ENCODE assay signal across 8 cellular contexts in genomic region chr12:24947541-24948451, GRCh38. TPM values are rescaled to one million over a fixed set of nuclear protein-coding genes. Genes with fewer than 3 reads are reported as not detected.
A peak's percentile ranks its signal among the peaks of the same experiment; 100 is the strongest.
DNase-seq lines count a peak whose midpoint lies in the region; ATAC-seq and TF ChIP-seq lines count a peak whose summit lies in the region.

No MANE protein-coding gene starts in this region.

- peaks cover 17% of the 10 kb centered on the region for H3K27me3 Mint-ChIP-seq in activated CD4-positive, alpha-beta T cell treated with anti-CD3 and anti-CD28 coated beads, Interleukin-2, amount 10 ng/mL, durations not matched to agents 7 days and 5 days
- peaks cover 13% of the 10 kb centered on the region for H3K27me3 Mint-ChIP-seq in glutamatergic neuron (ENCODE audit: unreplicated experiment)
- H3K27me3 Mint-ChIP-seq in stimulated activated naive CD8-positive, alpha-beta T cell treated with anti-CD3 and anti-CD28 coated beads, Interleukin-15, amount 100 ng/mL, for 72 hours = peaks cover 15% of the 10 kb centered on the region

- H3K27ac Mint-ChIP-seq in activated CD4-positive, alpha-beta T cell treated with anti-CD3 and anti-CD28 coated beads, Interleukin-2, amount 10 ng/mL, durations not matched to agents 7 days and 5 days = peak overlapping the region; percentile 71
- peak overlapping the region; percentile 95 for H3K27ac Mint-ChIP-seq in glutamatergic neuron (ENCODE audit: unreplicated experiment)
- H3K27ac Mint-ChIP-seq in stimulated activated naive CD8-positive, alpha-beta T cell treated with anti-CD3 and anti-CD28 coated beads, Interleukin-15, amount 100 ng/mL, for 72 hours = peak overlapping the region; percentile 93 to 100

- CTCF ChIA-PET in activated CD4-positive, alpha-beta T cell treated with anti-CD3 and anti-CD28 coated beads, Interleukin-2, amount 10 ng/mL, durations not matched to agents 7 days and 5 days (lab: Charles Lee) = no interaction called here

- no peak for TF ChIP-seq CTCF in glutamatergic neuron (IDR thresholded peaks at IDR 0.05; ENCODE audit: partially characterized antibody, unreplicated experiment)

- peak; percentile 17 for ATAC-seq in SK-N-SH treated with all-trans-retinoic acid at 6 μM for 48 hours
- ATAC-seq in stimulated activated naive CD8-positive, alpha-beta T cell treated with anti-CD3 and anti-CD28 coated beads, Interleukin-15, amount 100 ng/mL, for 72 hours = peak; percentile 37
- no peak for ATAC-seq in GM21737 (IDR thresholded peaks at IDR 0.05; ENCODE audit: unreplicated experiment)

- H3K9me3 Mint-ChIP-seq in activated CD4-positive, alpha-beta T cell treated with anti-CD3 and anti-CD28 coated beads, Interleukin-2, amount 10 ng/mL, durations not matched to agents 7 days and 5 days = no peaks in the 10 kb centered on the region
- H3K9me3 Mint-ChIP-seq in glutamatergic neuron (ENCODE audit: unreplicated experiment) = peaks cover 28% of the 10 kb centered on the region
- H3K9me3 Mint-ChIP-seq in stimulated activated naive CD8-positive, alpha-beta T cell treated with anti-CD3 and anti-CD28 coated beads, Interleukin-15, amount 100 ng/mL, for 72 hours = no peaks in the 10 kb centered on the region

- POLR2A ChIA-PET in activated CD4-positive, alpha-beta T cell treated with anti-CD3 and anti-CD28 coated beads, Interleukin-2, amount 10 ng/mL, durations not matched to agents 7 days and 5 days (lab: Charles Lee) = no interaction called here

- DNase-seq in activated CD4-positive, alpha-beta T cell treated with anti-CD3 and anti-CD28 coated beads, Interleukin-2, amount 10 ng/mL, durations not matched to agents 7 days and 5 days = no peak
- DNase-seq in activated CD4-positive, alpha-beta T cell treated with anti-CD3 and anti-CD28 coated beads, Interleukin-2, amount 50 U/mL, for 48 hours = no peak
- DNase-seq in glutamatergic neuron (no peak), NCI-H128 (lab: John Stamatoyannopoulos, UW; ENCODE audit: unreplicated experiment) (no peak), H4 (ENCODE audit: low spot score) (no peak)
- DNase-seq in stimulated activated naive CD8-positive, alpha-beta T cell treated with anti-CD3 and anti-CD28 coated beads, Interleukin-15, amount 100 ng/mL, for 72 hours = no peak

- H3K4me3 Mint-ChIP-seq in activated CD4-positive, alpha-beta T cell treated with anti-CD3 and anti-CD28 coated beads, Interleukin-2, amount 10 ng/mL, durations not matched to agents 7 days and 5 days = peak overlapping the region; percentile 74
- H3K4me3 Mint-ChIP-seq in glutamatergic neuron (ENCODE audit: unreplicated experiment) = peak overlapping the region; percentile 91
- H3K4me3 Mint-ChIP-seq in stimulated activated naive CD8-positive, alpha-beta T cell treated with anti-CD3 and anti-CD28 coated beads, Interleukin-15, amount 100 ng/mL, for 72 hours = peak overlapping the region; percentile 90 to 97

- peaks cover 44% of the 10 kb centered on the region for H3K4me1 Mint-ChIP-seq in activated CD4-positive, alpha-beta T cell treated with anti-CD3 and anti-CD28 coated beads, Interleukin-2, amount 10 ng/mL, durations not matched to agents 7 days and 5 days
- peaks cover 26% of the 10 kb centered on the region for H3K4me1 Mint-ChIP-seq in glutamatergic neuron (ENCODE audit: low read depth, unreplicated experiment)
- peaks cover 52% of the 10 kb centered on the region for H3K4me1 Mint-ChIP-seq in stimulated activated naive CD8-positive, alpha-beta T cell treated with anti-CD3 and anti-CD28 coated beads, Interleukin-15, amount 100 ng/mL, for 72 hours

- peaks cover 7% of the 10 kb centered on the region for H3K36me3 Mint-ChIP-seq in activated CD4-positive, alpha-beta T cell treated with anti-CD3 and anti-CD28 coated beads, Interleukin-2, amount 10 ng/mL, durations not matched to agents 7 days and 5 days (ENCODE audit: low read depth)
- no peaks in the 10 kb centered on the region for H3K36me3 Mint-ChIP-seq in glutamatergic neuron (ENCODE audit: unreplicated experiment)

TF ChIP-seq in SK-N-SH treated with all-trans-retinoic acid at 6 μM for 48 hours, 23 proteins besides CTCF, POLR2A, EP300 and RAD21:
- no peak for TF ChIP-seq PPARA (CRISPR knock-in tag; IDR thresholded peaks at IDR 0.05; ENCODE audit: borderline replicate concordance)
- no peak for TF ChIP-seq GLIS3 (CRISPR knock-in tag; IDR thresholded peaks at IDR 0.05)
- TF ChIP-seq OSR1 (CRISPR knock-in tag; IDR thresholded peaks at IDR 0.05) = no peak
- TF ChIP-seq ZC3H10 (CRISPR knock-in tag; IDR thresholded peaks at IDR 0.05) = no peak
- TF ChIP-seq, protein P1, sequence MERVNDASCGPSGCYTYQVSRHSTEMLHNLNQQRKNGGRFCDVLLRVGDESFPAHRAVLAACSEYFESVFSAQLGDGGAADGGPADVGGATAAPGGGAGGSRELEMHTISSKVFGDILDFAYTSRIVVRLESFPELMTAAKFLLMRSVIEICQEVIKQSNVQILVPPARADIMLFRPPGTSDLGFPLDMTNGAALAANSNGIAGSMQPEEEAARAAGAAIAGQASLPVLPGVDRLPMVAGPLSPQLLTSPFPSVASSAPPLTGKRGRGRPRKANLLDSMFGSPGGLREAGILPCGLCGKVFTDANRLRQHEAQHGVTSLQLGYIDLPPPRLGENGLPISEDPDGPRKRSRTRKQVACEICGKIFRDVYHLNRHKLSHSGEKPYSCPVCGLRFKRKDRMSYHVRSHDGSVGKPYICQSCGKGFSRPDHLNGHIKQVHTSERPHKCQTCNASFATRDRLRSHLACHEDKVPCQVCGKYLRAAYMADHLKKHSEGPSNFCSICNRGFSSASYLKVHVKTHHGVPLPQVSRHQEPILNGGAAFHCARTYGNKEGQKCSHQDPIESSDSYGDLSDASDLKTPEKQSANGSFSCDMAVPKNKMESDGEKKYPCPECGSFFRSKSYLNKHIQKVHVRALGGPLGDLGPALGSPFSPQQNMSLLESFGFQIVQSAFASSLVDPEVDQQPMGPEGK (CRISPR knock-in tag; IDR thresholded peaks at IDR 0.05; ENCODE audit: borderline replicate concordance) = no peak
- TF ChIP-seq, protein P2, sequence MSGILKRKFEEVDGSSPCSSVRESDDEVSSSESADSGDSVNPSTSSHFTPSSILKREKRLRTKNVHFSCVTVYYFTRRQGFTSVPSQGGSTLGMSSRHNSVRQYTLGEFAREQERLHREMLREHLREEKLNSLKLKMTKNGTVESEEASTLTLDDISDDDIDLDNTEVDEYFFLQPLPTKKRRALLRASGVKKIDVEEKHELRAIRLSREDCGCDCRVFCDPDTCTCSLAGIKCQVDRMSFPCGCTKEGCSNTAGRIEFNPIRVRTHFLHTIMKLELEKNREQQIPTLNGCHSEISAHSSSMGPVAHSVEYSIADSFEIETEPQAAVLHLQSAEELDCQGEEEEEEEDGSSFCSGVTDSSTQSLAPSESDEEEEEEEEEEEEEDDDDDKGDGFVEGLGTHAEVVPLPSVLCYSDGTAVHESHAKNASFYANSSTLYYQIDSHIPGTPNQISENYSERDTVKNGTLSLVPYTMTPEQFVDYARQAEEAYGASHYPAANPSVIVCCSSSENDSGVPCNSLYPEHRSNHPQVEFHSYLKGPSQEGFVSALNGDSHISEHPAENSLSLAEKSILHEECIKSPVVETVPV (CRISPR knock-in tag; IDR thresholded peaks at IDR 0.05) = no peak
- TF ChIP-seq RARB (CRISPR knock-in tag; IDR thresholded peaks at IDR 0.05) = no peak
- no peak for TF ChIP-seq ZFP30 (CRISPR knock-in tag; IDR thresholded peaks at IDR 0.05)
- TF ChIP-seq, protein P3, sequence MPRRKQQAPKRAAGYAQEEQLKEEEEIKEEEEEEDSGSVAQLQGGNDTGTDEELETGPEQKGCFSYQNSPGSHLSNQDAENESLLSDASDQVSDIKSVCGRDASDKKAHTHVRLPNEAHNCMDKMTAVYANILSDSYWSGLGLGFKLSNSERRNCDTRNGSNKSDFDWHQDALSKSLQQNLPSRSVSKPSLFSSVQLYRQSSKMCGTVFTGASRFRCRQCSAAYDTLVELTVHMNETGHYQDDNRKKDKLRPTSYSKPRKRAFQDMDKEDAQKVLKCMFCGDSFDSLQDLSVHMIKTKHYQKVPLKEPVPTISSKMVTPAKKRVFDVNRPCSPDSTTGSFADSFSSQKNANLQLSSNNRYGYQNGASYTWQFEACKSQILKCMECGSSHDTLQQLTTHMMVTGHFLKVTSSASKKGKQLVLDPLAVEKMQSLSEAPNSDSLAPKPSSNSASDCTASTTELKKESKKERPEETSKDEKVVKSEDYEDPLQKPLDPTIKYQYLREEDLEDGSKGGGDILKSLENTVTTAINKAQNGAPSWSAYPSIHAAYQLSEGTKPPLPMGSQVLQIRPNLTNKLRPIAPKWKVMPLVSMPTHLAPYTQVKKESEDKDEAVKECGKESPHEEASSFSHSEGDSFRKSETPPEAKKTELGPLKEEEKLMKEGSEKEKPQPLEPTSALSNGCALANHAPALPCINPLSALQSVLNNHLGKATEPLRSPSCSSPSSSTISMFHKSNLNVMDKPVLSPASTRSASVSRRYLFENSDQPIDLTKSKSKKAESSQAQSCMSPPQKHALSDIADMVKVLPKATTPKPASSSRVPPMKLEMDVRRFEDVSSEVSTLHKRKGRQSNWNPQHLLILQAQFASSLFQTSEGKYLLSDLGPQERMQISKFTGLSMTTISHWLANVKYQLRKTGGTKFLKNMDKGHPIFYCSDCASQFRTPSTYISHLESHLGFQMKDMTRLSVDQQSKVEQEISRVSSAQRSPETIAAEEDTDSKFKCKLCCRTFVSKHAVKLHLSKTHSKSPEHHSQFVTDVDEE (CRISPR knock-in tag; IDR thresholded peaks at IDR 0.05) = no peak
- TF ChIP-seq CSDC2 (CRISPR knock-in tag; IDR thresholded peaks at IDR 0.05) = no peak
TF ChIP-seq in SK-N-SH treated with all-trans-retinoic acid at 6 μM for 48 hours: peak in this region for 0.

RNA-seq across cellular contexts. Expression of gene BCAT1, which starts 1.1 kb away (rescaled TPM):
- 1 to 10 TPM; 6.9 to 7.3 TPM for total RNA-seq in activated CD4-positive, alpha-beta T cell treated with anti-CD3 and anti-CD28 coated beads, Interleukin-2, amount 10 ng/mL, durations not matched to agents 7 days and 5 days
- 401 TPM for total RNA-seq in glutamatergic neuron (ENCODE audit: unreplicated experiment)
- total RNA-seq in H4 (2014; rRNA removed; shearing (Covaris generic)) = 114 and 117 TPM in 2 replicates

Comparison
In these comparisons a context has a peak if more than half of its experiments do, and no peak if none do; other contexts are left out.
1. RNA of gene BCAT1, which starts 1.1 kb away (total RNA-seq): 401 TPM in glutamatergic neuron (single experiment) and 114 to 117 TPM in H4; 6.9 to 7.3 TPM in activated CD4-positive, alpha-beta T cell treated with anti-CD3 and anti-CD28 coated beads, Interleukin-2, amount 10 ng/mL, durations not matched to agents 7 days and 5 days; every median in the first group is over 10 times any median in the second.
2. Peak in every context shown above with its lines, with median percentiles within 50 percentile points of each other: H3K27ac Mint-ChIP-seq and H3K4me3 Mint-ChIP-seq.